Comparison of ENCODE assay signal across 1 cellular context in genomic region chr7:28272461-28272877, GRCh38.
A peak's percentile ranks its signal among the peaks of the same experiment; 100 is the strongest.
TF ChIP-seq lines count a peak whose summit lies in the region.

No MANE protein-coding gene starts in this region.

TF ChIP-seq in SK-N-SH, 30 proteins besides CTCF, POLR2A, EP300 and RAD21 (continued from another document):
- TF ChIP-seq REST (IDR thresholded peaks at IDR 0.05; ENCODE audit: low read depth, low read length), result no peak
- peak; percentile 46 for TF ChIP-seq CHD2 (IDR thresholded peaks at IDR 0.05; ENCODE audit: low read length, partially characterized antibody)
- no peak for TF ChIP-seq ELF1 (IDR thresholded peaks at IDR 0.05)
- no peak for TF ChIP-seq TEAD4 (IDR thresholded peaks at IDR 0.05; ENCODE audit: borderline replicate concordance, insufficient read depth)
- no peak for TF ChIP-seq ZBTB33 (IDR thresholded peaks at IDR 0.05; ENCODE audit: borderline replicate concordance, low read depth)
